Comparison of ENCODE assay signal across 12 cellular contexts in genomic region chr2:196586511-196586991, GRCh38. TPM values are rescaled to one million over a fixed set of nuclear protein-coding genes. Genes with fewer than 3 reads are reported as not detected.
DNase-seq lines count a peak whose midpoint lies in the region.
"Had no signal": no experiment of that assay in that cellular context is flagged by ENCODE, and none has a peak within 500 bp of the region (broad histone marks: within the 10 kb centered on the region; RNA-seq: fewer than 3 reads in every experiment).

No MANE protein-coding gene starts in this region.

- intact Hi-C loops in posterior cingulate gyrus (cut with DNase I) = no loop called here

- DNase-seq in NCI-H2196 (lab: John Stamatoyannopoulos, UW; ENCODE audit: unreplicated experiment) (peak; percentile 8), NCI-H2196 treated with DMSO at 0.1 percent for 48 hours (lab: John Stamatoyannopoulos, UW; ENCODE audit: unreplicated experiment) (no peak), NCI-H510A (lab: John Stamatoyannopoulos, UW) (peak; percentile 12), dermis blood vessel endothelial cell (peak; percentile 58), skeletal muscle cell (ENCODE audit: low read depth) (peak; percentile 70), posterior cingulate gyrus (no peak), NOMO-1 treated with DMSO at 0.1 percent for 48 hours (lab: John Stamatoyannopoulos, UW; ENCODE audit: unreplicated experiment) (no peak), NCI-H1048 (lab: John Stamatoyannopoulos, UW) (no peak)
- DNase-seq: activated CD8-positive, alpha-beta memory T cell treated with anti-CD3 and anti-CD28 coated beads, Interleukin-2, amount 50 U/mL, for 48 hours; heart left ventricle; pancreas; stimulated activated naive B cell treated with anti-CD40 and anti-IgM and Interleukin-4, amounts not matched to agents 10 μg/mL and 1 μg/mL and 100 μg/mL, for 72 hours had no signal

- no peak overlapping the region for H3K4me3 ChIP-seq in skeletal muscle cell (ENCODE audit: low read depth, low read length)
- H3K4me3 ChIP-seq: heart left ventricle, pancreas had no signal

RNA-seq across cellular contexts. Expression of gene HECW2, which starts 6.8 kb away (rescaled TPM):
- 36.4 and 40.8 TPM in 2 replicates for total RNA-seq in dermis blood vessel endothelial cell

RNA-seq across cellular contexts. Expression of gene CCDC150, which starts 53.0 kb away (rescaled TPM):
- 9.1 and 10.9 TPM in 2 replicates for total RNA-seq in dermis blood vessel endothelial cell

Comparison
In these comparisons a context has a peak if more than half of its experiments do, and no peak if none do; other contexts are left out.
1. DNase-seq: peak in NCI-H2196 (single experiment), NCI-H510A (single experiment), dermis blood vessel endothelial cell (single experiment) and skeletal muscle cell (single experiment); none in NCI-H2196 treated with DMSO at 0.1 percent for 48 hours (single experiment), posterior cingulate gyrus (0 of 10), NOMO-1 treated with DMSO at 0.1 percent for 48 hours (single experiment) and NCI-H1048 (single experiment).